In genomic region chr22:25410849-25411248, GRCh38 we compare ENCODE assay signal across 1 cellular context.
TF ChIP-seq lines count a peak whose summit lies in the region.

No MANE protein-coding gene starts in this region.

TF ChIP-seq in HepG2, 621 proteins besides CTCF, POLR2A, EP300 and RAD21 (continued from another document):
- TF ChIP-seq ZXDC (CRISPR knock-in tag; IDR thresholded peaks at IDR 0.05): no peak
- no peak for TF ChIP-seq ZNF180 (CRISPR knock-in tag; IDR thresholded peaks at IDR 0.05; ENCODE audit: borderline replicate concordance, low read depth)
- TF ChIP-seq EEA1 (CRISPR knock-in tag; IDR thresholded peaks at IDR 0.05; ENCODE audit: borderline replicate concordance): no peak
- TF ChIP-seq HMGA1 (CRISPR knock-in tag; conservative IDR thresholded peaks at IDR 0.05): no peak
- no peak for TF ChIP-seq ZNF562 (CRISPR knock-in tag; IDR thresholded peaks at IDR 0.05; ENCODE audit: borderline replicate concordance)
- TF ChIP-seq CEBPZ (IDR thresholded peaks at IDR 0.05; ENCODE audit: low read length): no peak
- TF ChIP-seq ZFP62 (CRISPR knock-in tag; IDR thresholded peaks at IDR 0.05): no peak
- no peak for TF ChIP-seq U2AF2 (IDR thresholded peaks at IDR 0.05; ENCODE audit: low read depth, low read length)
- no peak for TF ChIP-seq ETS1 (CRISPR knock-in tag; IDR thresholded peaks at IDR 0.05)
- no peak for TF ChIP-seq HBP1 (CRISPR knock-in tag; IDR thresholded peaks at IDR 0.05; ENCODE audit: low read depth)
- no peak for TF ChIP-seq ZHX1 (CRISPR knock-in tag; IDR thresholded peaks at IDR 0.05; ENCODE audit: low read depth)
- no peak for TF ChIP-seq REXO4 (CRISPR knock-in tag; IDR thresholded peaks at IDR 0.05; ENCODE audit: borderline replicate concordance)
- TF ChIP-seq ZNF768 (CRISPR knock-in tag; IDR thresholded peaks at IDR 0.05): no peak
